21 cellular contexts compared by ENCODE assay signal in genomic region chr13:42007844-42008243, GRCh38. TPM values are rescaled to one million over a fixed set of nuclear protein-coding genes. Genes with fewer than 3 reads are reported as not detected.
DNase-seq lines count a peak whose midpoint lies in the region; ATAC-seq, FAIRE-seq and TF ChIP-seq lines count a peak whose summit lies in the region.
"Had no signal": no experiment of that assay in that cellular context is flagged by ENCODE, and none has a peak within 500 bp of the region (broad histone marks: within the 10 kb centered on the region; RNA-seq: fewer than 3 reads in every experiment).

No MANE protein-coding gene starts in this region.

- intact Hi-C loops in natural killer cell (cut with micrococcal nuclease): no loop called here

- no peaks in the 10 kb centered on the region for H3K36me3 ChIP-seq in neuron (ENCODE audit: insufficient read depth, low read length)

- H3K4me1 ChIP-seq in neuron (ENCODE audit: insufficient read depth, low read length): peaks cover 10% of the 10 kb centered on the region

- FAIRE-seq in RCC 7860 (lab: Jason Lieb, UNC): no peak

- TF ChIP-seq CTCF in AG10803 (conservative IDR thresholded peaks at IDR 0.05; ENCODE audit: low read length) (no peak), epithelial cell of proximal tubule (conservative IDR thresholded peaks at IDR 0.05; ENCODE audit: low read depth, low read length) (no peak), natural killer cell (IDR thresholded peaks at IDR 0.05) (no peak)

- H3K27ac Mint-ChIP-seq in natural killer cell: no peak overlapping the region
- H3K27ac Mint-ChIP-seq: activated B cell treated with CpG ODN at 0.5 μM for 24 hours; activated CD8-positive, alpha-beta T cell treated with anti-CD3 and anti-CD28 coated beads for 36 hours; activated naive CD4-positive, alpha-beta T cell treated with anti-CD3 and anti-CD28 coated beads, Interleukin-2, amount 50 U/mL, for 24 hours; activated T-cell treated with anti-CD3 and anti-CD28 coated beads, Interleukin-2, amount 50 U/mL, for 24 hours; stimulated activated naive CD8-positive, alpha-beta T cell treated with anti-CD3 and anti-CD28 coated beads, Interleukin-15, amount 100 ng/mL, for 72 hours had no signal

- no peaks in the 10 kb centered on the region for H3K9me3 Mint-ChIP-seq in natural killer cell
- H3K9me3 Mint-ChIP-seq: activated B cell treated with CpG ODN at 0.5 μM for 24 hours; activated CD8-positive, alpha-beta T cell treated with anti-CD3 and anti-CD28 coated beads for 36 hours; activated naive CD4-positive, alpha-beta T cell treated with anti-CD3 and anti-CD28 coated beads, Interleukin-2, amount 50 U/mL, for 24 hours; activated T-cell treated with anti-CD3 and anti-CD28 coated beads, Interleukin-2, amount 50 U/mL, for 24 hours; stimulated activated naive CD8-positive, alpha-beta T cell treated with anti-CD3 and anti-CD28 coated beads, Interleukin-15, amount 100 ng/mL, for 72 hours had no signal

- DNase-seq in AG10803 (ENCODE audit: low read depth) (peak; percentile 33), RCC 7860 (ENCODE audit: low spot score) (peak; percentile 15), epithelial cell of proximal tubule (ENCODE audit: low read depth) (peak; percentile 35), epidermal melanocyte (ENCODE audit: insufficient read length, low spot score) (no peak), natural killer cell (no peak), HPDE6-E6E7 (ENCODE audit: extremely low spot score) (no peak)
- DNase-seq: activated B cell treated with CpG ODN at 0.5 μM for 24 hours; activated CD8-positive, alpha-beta T cell treated with anti-CD3 and anti-CD28 coated beads for 36 hours; activated T-cell treated with anti-CD3 and anti-CD28 coated beads, Interleukin-2, amount 50 U/mL, for 24 hours; Caco-2; central memory CD4-positive, alpha-beta T cell; effector CD4-positive, alpha-beta T cell; Karpas-422; NCI-H1092 treated with DMSO at 0.1 percent for 48 hours; NCI-H2081 treated with DMSO at 0.1 percent for 48 hours; NCI-H524 treated with DMSO at 0.1 percent for 48 hours; SIG-M5; stimulated activated naive CD8-positive, alpha-beta T cell treated with anti-CD3 and anti-CD28 coated beads, Interleukin-15, amount 100 ng/mL, for 72 hours had no signal

- H3K27me3 ChIP-seq in neuron (ENCODE audit: insufficient read depth, low read length): no peaks in the 10 kb centered on the region

- ATAC-seq in HG02610 (IDR thresholded peaks at IDR 0.05; ENCODE audit: unreplicated experiment): no peak
- ATAC-seq in natural killer cell: no peak
- ATAC-seq: activated CD8-positive, alpha-beta T cell treated with anti-CD3 and anti-CD28 coated beads for 36 hours; stimulated activated naive CD8-positive, alpha-beta T cell treated with anti-CD3 and anti-CD28 coated beads, Interleukin-15, amount 100 ng/mL, for 72 hours had no signal

- no peaks in the 10 kb centered on the region for H3K36me3 Mint-ChIP-seq in natural killer cell
- H3K36me3 Mint-ChIP-seq: activated naive CD4-positive, alpha-beta T cell treated with anti-CD3 and anti-CD28 coated beads, Interleukin-2, amount 50 U/mL, for 24 hours had no signal

- H3K4me3 Mint-ChIP-seq in natural killer cell: no peak overlapping the region
- H3K4me3 Mint-ChIP-seq: activated B cell treated with CpG ODN at 0.5 μM for 24 hours; activated CD8-positive, alpha-beta T cell treated with anti-CD3 and anti-CD28 coated beads for 36 hours; activated naive CD4-positive, alpha-beta T cell treated with anti-CD3 and anti-CD28 coated beads, Interleukin-2, amount 50 U/mL, for 24 hours; activated T-cell treated with anti-CD3 and anti-CD28 coated beads, Interleukin-2, amount 50 U/mL, for 24 hours; stimulated activated naive CD8-positive, alpha-beta T cell treated with anti-CD3 and anti-CD28 coated beads, Interleukin-15, amount 100 ng/mL, for 72 hours had no signal

- peaks cover 0 to 6% of the 10 kb centered on the region in 2 donors for H3K4me1 Mint-ChIP-seq in natural killer cell
- H3K4me1 Mint-ChIP-seq: activated B cell treated with CpG ODN at 0.5 μM for 24 hours; activated naive CD4-positive, alpha-beta T cell treated with anti-CD3 and anti-CD28 coated beads, Interleukin-2, amount 50 U/mL, for 24 hours; stimulated activated naive CD8-positive, alpha-beta T cell treated with anti-CD3 and anti-CD28 coated beads, Interleukin-15, amount 100 ng/mL, for 72 hours had no signal

- no peak overlapping the region for H3K4me3 ChIP-seq in AG10803 (ENCODE audit: low read length)
- no peak overlapping the region for H3K4me3 ChIP-seq in epithelial cell of proximal tubule (ENCODE audit: low read depth, low read length)
- H3K4me3 ChIP-seq in neuron (ENCODE audit: low read length): no peak overlapping the region

- H3K9me3 ChIP-seq in neuron (ENCODE audit: low read length): no peaks in the 10 kb centered on the region
- H3K9me3 ChIP-seq: Caco-2 had no signal

- H3K27me3 Mint-ChIP-seq in natural killer cell (ENCODE audit: low read depth in 2 of 2): peaks cover 20 to 22% of the 10 kb centered on the region in 2 donors
- H3K27me3 Mint-ChIP-seq: activated CD8-positive, alpha-beta T cell treated with anti-CD3 and anti-CD28 coated beads for 36 hours; activated naive CD4-positive, alpha-beta T cell treated with anti-CD3 and anti-CD28 coated beads, Interleukin-2, amount 50 U/mL, for 24 hours; activated T-cell treated with anti-CD3 and anti-CD28 coated beads, Interleukin-2, amount 50 U/mL, for 24 hours had no signal

- peak overlapping the region; percentile 33 for H2AFZ ChIP-seq in neuron (ENCODE audit: low read depth, low read length)

RNA-seq across cellular contexts. Expression of gene DGKH, which starts 40.6 kb away (rescaled TPM):
- 10.0 and 10.3 TPM in 2 replicates for total RNA-seq in epithelial cell of proximal tubule
- 1 to 10 TPM; 1.1 to 3.4 (median 1.2) TPM for total RNA-seq in natural killer cell

RNA-seq across cellular contexts. Expression of gene VWA8, which starts 46.9 kb away (rescaled TPM):
- total RNA-seq in epithelial cell of proximal tubule (9.8 and 12.7 TPM in 2 replicates), natural killer cell (10 to 100 TPM; 21.9 to 27.5 (median 22.6) TPM)

Comparison
In these comparisons a context has a peak if more than half of its experiments do, and no peak if none do; other contexts are left out.
1. DNase-seq: peak in AG10803 (single experiment), RCC 7860 (single experiment) and epithelial cell of proximal tubule (single experiment); none in epidermal melanocyte (single experiment), natural killer cell (single experiment) and HPDE6-E6E7 (single experiment).